ENCODE assay signal across 8 cellular contexts in the genomic region with DNA sequence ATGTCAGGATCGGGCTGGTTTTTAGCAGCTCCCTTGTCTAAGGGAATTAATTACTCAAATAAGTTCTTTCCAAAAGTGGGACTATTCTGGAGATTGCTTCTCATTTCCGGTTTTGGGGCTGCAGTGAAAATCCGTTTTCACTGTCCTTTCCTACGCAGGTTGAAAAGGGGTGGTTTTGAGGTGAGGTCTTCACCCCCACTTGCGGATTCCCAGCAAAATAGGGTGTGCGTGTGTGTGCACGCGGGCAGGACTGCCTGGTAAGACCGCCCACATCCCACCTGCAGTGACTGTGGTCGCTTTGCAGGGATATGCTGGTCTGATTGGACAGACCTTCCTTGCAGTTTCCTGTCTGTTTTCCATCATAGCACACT. TPM values are rescaled to one million over a fixed set of nuclear protein-coding genes. Genes with fewer than 3 reads are reported as not detected.
A peak's percentile ranks its signal among the peaks of the same experiment; 100 is the strongest.
DNase-seq lines count a peak whose midpoint lies in the region; ATAC-seq and TF ChIP-seq lines count a peak whose summit lies in the region.

No MANE protein-coding gene starts in this region.

- peak overlapping the region; percentile 84 for H3K4me3 Mint-ChIP-seq in progenitor cell of endocrine pancreas (ENCODE audit: low read depth)

- H3K36me3 ChIP-seq in HUES6 (ENCODE audit: control insufficient read depth, insufficient read depth, low read length): no peaks in the 10 kb centered on the region

- peak overlapping the region; percentile 91 for H3K4me3 ChIP-seq in HUES6 (ENCODE audit: low read depth, low read length)
- peak overlapping the region; percentile 80 for H3K4me3 ChIP-seq in fibroblast of mammary gland (ENCODE audit: control insufficient read depth, low read depth, low read length)

- H3K27ac Mint-ChIP-seq in progenitor cell of endocrine pancreas: peak overlapping the region; percentile 95

- DNase-seq in activated T-cell treated with anti-CD3 and anti-CD28 coated beads for 48 hours (ENCODE audit: low read depth) (peak; percentile 38), fibroblast of mammary gland (ENCODE audit: low read depth) (no peak), progenitor cell of endocrine pancreas (ENCODE audit: low spot score, unreplicated experiment) (no peak), NCI-H2029 (lab: John Stamatoyannopoulos, UW) (no peak), mucosa of gallbladder (ENCODE audit: low spot score) (no peak)

- peak; percentile 21 for ATAC-seq in GM19328 (IDR thresholded peaks at IDR 0.05; ENCODE audit: unreplicated experiment)

- no peaks in the 10 kb centered on the region for H3K27me3 ChIP-seq in HUES6 (ENCODE audit: control insufficient read depth, insufficient read depth, low read length)

- H3K27ac ChIP-seq in 22Rv1 (peak overlapping the region; percentile 56), HUES6 (ENCODE audit: low read depth, low read length) (peak overlapping the region; percentile 24; the same call in 1 of the 2 replicates)

- no peaks in the 10 kb centered on the region for H3K36me3 Mint-ChIP-seq in progenitor cell of endocrine pancreas (ENCODE audit: insufficient read depth)

- no peaks in the 10 kb centered on the region for H3K9me3 ChIP-seq in HUES6 (ENCODE audit: control insufficient read depth, insufficient read depth, low read depth, low read length)

- peak overlapping the region; percentile 41 for H3K9ac ChIP-seq in HUES6 (ENCODE audit: low read length)

- H3K27me3 Mint-ChIP-seq in progenitor cell of endocrine pancreas: no peaks in the 10 kb centered on the region

- TF ChIP-seq CTCF in 22Rv1 (IDR thresholded peaks at IDR 0.05) (no peak), fibroblast of mammary gland (conservative IDR thresholded peaks at IDR 0.05; ENCODE audit: control insufficient read depth, insufficient read depth, low read depth, low read length) (no peak), progenitor cell of endocrine pancreas (IDR thresholded peaks at IDR 0.05; ENCODE audit: unreplicated experiment) (no peak)

- H3K9me3 Mint-ChIP-seq in progenitor cell of endocrine pancreas (ENCODE audit: low read depth): no peaks in the 10 kb centered on the region

- H3K4me1 ChIP-seq in HUES6 (ENCODE audit: control insufficient read depth, insufficient read depth, low read length): peaks cover 6% of the 10 kb centered on the region

- H3K4me1 Mint-ChIP-seq in progenitor cell of endocrine pancreas (ENCODE audit: low read depth): peaks cover 13% of the 10 kb centered on the region

RNA-seq across cellular contexts. Expression of a gene that starts 0.5 kb away (rescaled TPM):
- total RNA-seq in progenitor cell of endocrine pancreas (18.0 and 19.2 TPM in 2 replicates), mucosa of gallbladder (10.4 TPM)
